ENCODE assay signal across 1 cellular context in genomic region chr18:11320981-11321380, GRCh38.
TF ChIP-seq lines count a peak whose summit lies in the region.

No MANE protein-coding gene starts in this region.

TF ChIP-seq in GM23338, 12 proteins besides CTCF, POLR2A, EP300 and RAD21 (continued from another document):
- no peak for TF ChIP-seq NANOG (IDR thresholded peaks at IDR 0.05; ENCODE audit: borderline replicate concordance)
- TF ChIP-seq REST (IDR thresholded peaks at IDR 0.05; ENCODE audit: unreplicated experiment), result no peak
- no peak for TF ChIP-seq ZNF114 (CRISPR knock-in tag; IDR thresholded peaks at IDR 0.05)
- TF ChIP-seq EZH2phosphoT487 (IDR thresholded peaks at IDR 0.05; ENCODE audit: unreplicated experiment), result no peak
- no peak for TF ChIP-seq ETS1 (IDR thresholded peaks at IDR 0.05)
- no peak for TF ChIP-seq CREB1 (CRISPR knock-in tag; IDR thresholded peaks at IDR 0.05; ENCODE audit: low read depth)
- TF ChIP-seq EZH2 (IDR thresholded peaks at IDR 0.05; ENCODE audit: low read depth, unreplicated experiment), result no peak
- no peak for TF ChIP-seq POLR2AphosphoS5 (IDR thresholded peaks at IDR 0.05; ENCODE audit: low read depth)
